Comparison of ENCODE assay signal across 9 cellular contexts in genomic region chr6:127186889-127187288, GRCh38.
DNase-seq lines count a peak whose midpoint lies in the region; ATAC-seq, FAIRE-seq and TF ChIP-seq lines count a peak whose summit lies in the region.
"Had no signal": no experiment of that assay in that cellular context is flagged by ENCODE, and none has a peak within 500 bp of the region (broad histone marks: within the 10 kb centered on the region; RNA-seq: fewer than 3 reads in every experiment).

No MANE protein-coding gene starts in this region.

- no peak overlapping the region for H3K27ac ChIP-seq in effector memory CD4-positive, alpha-beta T cell (ENCODE audit: insufficient read depth, low read length, poor library complexity, severe bottlenecking)
- no peak overlapping the region for H3K27ac ChIP-seq in pancreas
- H3K27ac ChIP-seq: tibial artery had no signal

- in situ Hi-C loops in ACHN (cut with HindIII; ENCODE audit: low pct_ligation_motif_present, low pct_unique_long_range_greater_than_20kb, low sequenced_read_pairs) = no loop called here

- no peaks in the 10 kb centered on the region for H3K4me1 ChIP-seq in effector memory CD4-positive, alpha-beta T cell (ENCODE audit: control insufficient read depth, insufficient read depth, low read length, poor library complexity, severe bottlenecking)
- H3K4me1 ChIP-seq in pancreas = no peaks in the 10 kb centered on the region

- H3K9me3 ChIP-seq in effector memory CD4-positive, alpha-beta T cell (ENCODE audit: control insufficient read depth, low read length) = no peaks in the 10 kb centered on the region
- no peaks in the 10 kb centered on the region for H3K9me3 ChIP-seq in pancreas
- H3K9me3 ChIP-seq: tibial artery had no signal

- intact Hi-C loops in pancreas (cut with DNase I) = no loop called here

- DNase-seq in ACHN (peak; percentile 56), GM19239 (ENCODE audit: insufficient read length, low spot score) (no peak), LoVo (ENCODE audit: low spot score) (peak; percentile 8), pancreas (peak in 5 of 6 donors; percentile 11 to 85 (median 41)), H4 (ENCODE audit: low spot score) (no peak)
- DNase-seq in activated CD4-positive, alpha-beta T cell treated with anti-CD3 and anti-CD28 coated beads for 24 hours (ENCODE audit: low read depth in 2 of 2) = peak; percentile 53 to 64
- peak; percentile 0 to 11 (median 2) for DNase-seq in effector memory CD4-positive, alpha-beta T cell

- peak in 2 of 4 donors; percentile 45 to 64 for ATAC-seq in pancreas
- no peak for ATAC-seq in GM18870 (IDR thresholded peaks at IDR 0.05; ENCODE audit: unreplicated experiment)

- peak; percentile 52 for FAIRE-seq in GM19239 (lab: Jason Lieb, UNC)
- no peak for FAIRE-seq in pancreas (lab: Jason Lieb, UNC)

- H3K4me3 ChIP-seq in effector memory CD4-positive, alpha-beta T cell (ENCODE audit: insufficient read depth, low read depth, low read length, poor library complexity, severe bottlenecking) = no peak overlapping the region
- H3K4me3 ChIP-seq in pancreas = no peak overlapping the region
- H3K4me3 ChIP-seq: tibial artery had no signal

- peaks cover 3% of the 10 kb centered on the region for H3K27me3 ChIP-seq in effector memory CD4-positive, alpha-beta T cell (replicated peaks; ENCODE audit: control insufficient read depth, insufficient read depth, low read length, poor library complexity, severe bottlenecking)
- peaks cover 0 to 12% (median 0%) of the 10 kb centered on the region in 4 donors for H3K27me3 ChIP-seq in pancreas
- H3K27me3 ChIP-seq: tibial artery had no signal

- peak in 3 of 4 donors; percentile 11 to 26 (median 18) for TF ChIP-seq CTCF in pancreas (IDR thresholded peaks at IDR 0.05)

- 21 to 24% methylated on average over 6 of the region's 6 CpGs for WGBS in pancreas, 2 donors

- no peaks in the 10 kb centered on the region for H3K36me3 ChIP-seq in effector memory CD4-positive, alpha-beta T cell (ENCODE audit: control insufficient read depth, insufficient read depth, low read length)
- H3K36me3 ChIP-seq in pancreas = no peaks in the 10 kb centered on the region
- H3K36me3 ChIP-seq: tibial artery had no signal

Comparison
In these comparisons a context has a peak if more than half of its experiments do, and no peak if none do; other contexts are left out.
1. DNase-seq: peak in ACHN (single experiment), LoVo (single experiment), activated CD4-positive, alpha-beta T cell treated with anti-CD3 and anti-CD28 coated beads for 24 hours (2 of 2), effector memory CD4-positive, alpha-beta T cell (3 of 3) and pancreas (5 of 6); none in GM19239 (single experiment) and H4 (single experiment).